Comparison of ENCODE assay signal across 19 cellular contexts in the genomic region with DNA sequence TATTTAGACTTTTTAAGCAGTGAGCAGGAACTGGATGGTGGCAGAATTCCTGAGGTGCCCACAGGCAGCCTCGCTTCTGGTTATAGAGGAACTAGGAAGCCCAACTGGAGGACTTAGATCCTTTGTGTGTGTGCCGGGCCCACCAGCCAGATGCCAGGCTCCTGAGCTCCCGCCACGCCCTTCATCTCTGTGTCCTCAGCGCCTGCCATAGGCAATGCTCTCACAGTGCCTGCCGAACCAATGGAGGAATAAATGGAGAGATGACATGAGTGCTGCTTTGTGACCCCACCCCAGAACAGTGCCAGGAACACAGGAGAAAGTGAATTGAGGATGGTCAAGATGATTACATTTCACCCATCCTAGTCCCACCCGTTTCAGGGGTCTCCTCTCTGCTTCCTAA.
"Had no signal": no experiment of that assay in that cellular context is flagged by ENCODE, and none has a peak within 500 bp of the region (broad histone marks: within the 10 kb centered on the region; RNA-seq: fewer than 3 reads in every experiment).

No MANE protein-coding gene starts in this region.

- H3K4me1 ChIP-seq: colonic mucosa, foreskin keratinocyte, gastroesophageal sphincter, left lung, lower lobe of right lung had no signal

- H3K9me3 ChIP-seq: colonic mucosa, esophagus muscularis mucosa, gastroesophageal sphincter, heart left ventricle, left lung, lower lobe of right lung had no signal

- H3K36me3 ChIP-seq: colonic mucosa, esophagus muscularis mucosa, gastroesophageal sphincter, heart left ventricle, left lung, lower lobe of right lung had no signal

- H3K27ac ChIP-seq: colonic mucosa, dorsolateral prefrontal cortex, esophagus muscularis mucosa, foreskin keratinocyte, gastroesophageal sphincter, heart left ventricle, hepatocyte, left lung, lower lobe of right lung had no signal

- ATAC-seq: foreskin keratinocyte; gastroesophageal sphincter; heart left ventricle; left cardiac atrium; left lung; left ventricle myocardium superior; lower lobe of right lung; naive thymus-derived CD4-positive, alpha-beta T cell had no signal

- H3K4me3 ChIP-seq: colonic mucosa, dorsolateral prefrontal cortex, esophagus muscularis mucosa, gastroesophageal sphincter, heart left ventricle, hepatocyte, left lung, lower lobe of right lung had no signal

- H3K27me3 ChIP-seq: colonic mucosa, dorsolateral prefrontal cortex, esophagus muscularis mucosa, foreskin keratinocyte, gastroesophageal sphincter, heart left ventricle, hepatocyte, left lung had no signal

- DNase-seq: colonic mucosa; dermis blood vessel endothelial cell; dorsolateral prefrontal cortex; effector CD4-positive, alpha-beta T cell; effector memory CD4-positive, alpha-beta T cell; foreskin keratinocyte; heart left ventricle; hypothalamus; immature natural killer cell; left cardiac atrium; left lung; left ventricle myocardium superior; lower lobe of right lung; mesenchymal stem cell; midbrain; naive thymus-derived CD4-positive, alpha-beta T cell had no signal
